Comparison of ENCODE assay signal across 8 cellular contexts in genomic region chr16:2905241-2905987, GRCh38. TPM values are rescaled to one million over a fixed set of nuclear protein-coding genes. Genes with fewer than 3 reads are reported as not detected.
DNase-seq lines count a peak whose midpoint lies in the region; ATAC-seq lines count a peak whose summit lies in the region.

No MANE protein-coding gene starts in this region.

- DNase-seq in CD1c-positive myeloid dendritic cell (ENCODE audit: extremely low spot score) (peak; percentile 99), NCI-H82 treated with DMSO at 0.1 percent for 48 hours (lab: John Stamatoyannopoulos, UW; ENCODE audit: unreplicated experiment) (peak; percentile 97), lung microvascular endothelial cell (ENCODE audit: low read depth in 2 of 2) (peak; percentile 100)
- DNase-seq in activated CD8-positive, alpha-beta memory T cell treated with anti-CD3 and anti-CD28 coated beads for 1 hour (ENCODE audit: extremely low read depth in 1 of 2, low read depth in 1 of 2), result peak; percentile 72 to 74
- DNase-seq in effector CD8-positive, alpha-beta T cell (lab: John Stamatoyannopoulos, UW), result peak; percentile 89
- peak; percentile 95 to 98 (median 98) for DNase-seq in stimulated activated CD4-positive, alpha-beta T cell treated with anti-CD3 and anti-CD28 coated beads, TNF-alpha, amount 100 ng/mL, for 48 hours (ENCODE audit: low read depth in 3 of 3)

- peak; percentile 67 for ATAC-seq in GM19397 (IDR thresholded peaks at IDR 0.05; ENCODE audit: unreplicated experiment)
- peak; percentile 57 for ATAC-seq in HG03571 (IDR thresholded peaks at IDR 0.05; ENCODE audit: unreplicated experiment)

RNA-seq across cellular contexts. Expression of gene FLYWCH1, which starts 6.3 kb away (rescaled TPM):
- total RNA-seq in lung microvascular endothelial cell, result 17.7 and 17.9 TPM in 2 replicates

RNA-seq across cellular contexts. Expression of gene FLYWCH2, which starts 22.4 kb away (rescaled TPM):
- total RNA-seq in lung microvascular endothelial cell, result 28.3 and 32.1 TPM in 2 replicates

RNA-seq across cellular contexts. Expression of gene PRSS22, which starts 47.4 kb away (rescaled TPM):
- total RNA-seq in lung microvascular endothelial cell, result not detected in 2 replicates

RNA-seq across cellular contexts. Expression of gene KREMEN2, which starts 58.7 kb away (rescaled TPM):
- not detected in 2 replicates for total RNA-seq in lung microvascular endothelial cell

Comparison
In these comparisons a context has a peak if more than half of its experiments do, and no peak if none do; other contexts are left out.
1. Peak in every context shown above with its lines: DNase-seq and ATAC-seq.